ENCODE assay signal across 9 cellular contexts in the genomic region with DNA sequence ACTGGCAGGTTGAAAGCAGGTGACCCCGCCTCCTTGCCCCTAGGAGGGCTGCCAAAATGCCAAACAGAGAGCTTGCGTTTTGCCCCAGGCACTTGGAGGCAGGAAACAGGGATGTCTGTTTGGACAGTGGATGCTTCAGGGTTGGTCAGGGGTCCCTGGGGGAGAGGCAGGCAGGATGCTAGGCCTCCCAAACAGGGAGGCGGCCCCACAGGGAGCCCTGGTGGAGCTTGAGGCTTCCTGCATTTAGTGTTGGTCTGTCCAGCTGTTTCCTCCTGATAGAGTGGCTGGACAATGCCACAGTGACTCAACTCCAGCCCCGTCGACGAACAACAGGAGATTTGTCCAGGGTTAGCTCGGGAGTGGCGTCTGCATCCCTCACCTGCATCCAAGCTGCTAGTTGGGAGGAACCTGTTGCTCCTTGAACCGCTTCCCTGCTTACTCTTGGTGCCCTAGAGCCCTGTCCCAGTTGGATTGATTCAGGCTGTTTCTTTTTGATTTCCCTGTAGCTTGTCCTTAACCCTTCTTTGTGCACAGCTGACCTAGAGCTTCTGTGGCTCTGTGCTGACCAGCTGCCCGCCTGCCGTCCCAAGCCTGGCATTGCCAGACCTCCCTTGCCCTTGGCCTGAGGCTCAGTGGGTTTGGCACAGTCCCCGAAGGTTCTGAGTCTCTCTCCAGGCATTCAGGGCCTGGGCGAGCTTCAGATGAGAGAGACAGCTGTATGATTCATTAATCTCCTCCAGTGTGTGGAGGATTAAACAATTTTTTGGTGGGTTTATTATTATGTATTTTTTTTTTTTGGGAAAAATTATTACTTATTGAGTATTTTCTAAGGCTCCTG. TPM values are rescaled to one million over a fixed set of nuclear protein-coding genes. Genes with fewer than 3 reads are reported as not detected.
DNase-seq lines count a peak whose midpoint lies in the region; ATAC-seq, FAIRE-seq and TF ChIP-seq lines count a peak whose summit lies in the region.
"Had no signal": no experiment of that assay in that cellular context is flagged by ENCODE, and none has a peak within 500 bp of the region (broad histone marks: within the 10 kb centered on the region; RNA-seq: fewer than 3 reads in every experiment).

No MANE protein-coding gene starts in this region.

- no peaks in the 10 kb centered on the region for H3K27me3 ChIP-seq in bronchial epithelial cell (ENCODE audit: control insufficient read depth, insufficient read depth, low read length)
- H3K27me3 ChIP-seq in upper lobe of right lung = no peaks in the 10 kb centered on the region

- no peaks in the 10 kb centered on the region for H3K36me3 ChIP-seq in bronchial epithelial cell (ENCODE audit: control insufficient read depth, insufficient read depth, low read length)
- H3K36me3 ChIP-seq in upper lobe of right lung = no peaks in the 10 kb centered on the region

- DNase-seq in NCI-H2029 (lab: John Stamatoyannopoulos, UW) (peak; percentile 50), NCI-H2029 treated with DMSO at 0.1 percent for 48 hours (lab: John Stamatoyannopoulos, UW) (no peak), bronchial epithelial cell (ENCODE audit: low read depth) (peak; percentile 35), iris pigment epithelial cell (ENCODE audit: low read depth) (peak; percentile 81), upper lobe of right lung (no peak), SIG-M5 treated with dmso at 0.1 percent for 504 hours (lab: John Stamatoyannopoulos, UW; ENCODE audit: unreplicated experiment) (no peak)
- no peak for DNase-seq in stimulated activated CD8-positive, alpha-beta memory T cell treated with anti-CD3 and anti-CD28 coated beads, Interleukin-4, amount 100 ng/mL, for 48 hours
- no peak for DNase-seq in activated CD8-positive, alpha-beta memory T cell treated with anti-CD3 and anti-CD28 coated beads for 24 hours
- DNase-seq: 8988T had no signal

- intact Hi-C loops in upper lobe of right lung (cut with DNase I) = loop anchor here (10.0 kb wide), 1 partner anchor 48 kb away; a partner anchor contains a TSS

- peaks cover 42% of the 10 kb centered on the region for H3K4me1 ChIP-seq in upper lobe of right lung

- no peaks in the 10 kb centered on the region for H3K9me3 ChIP-seq in upper lobe of right lung

- peak; percentile 73 for FAIRE-seq in bronchial epithelial cell (lab: Jason Lieb, UNC)

- TF ChIP-seq CTCF in bronchial epithelial cell (IDR thresholded peaks at IDR 0.05; ENCODE audit: insufficient read depth, low read length, severe bottlenecking) (no peak), upper lobe of right lung (IDR thresholded peaks at IDR 0.05) (peak; percentile 28)

- peak; percentile 61 for ATAC-seq in upper lobe of right lung

- H3K27ac ChIP-seq in upper lobe of right lung = peak overlapping the region; percentile 55

- no peak overlapping the region for H3K4me3 ChIP-seq in bronchial epithelial cell (ENCODE audit: low read depth, low read length)
- H3K4me3 ChIP-seq in upper lobe of right lung = no peak overlapping the region

RNA-seq across cellular contexts. Expression of a gene that starts 45.9 kb away (rescaled TPM):
- total RNA-seq in bronchial epithelial cell (5.0 and 9.0 TPM in 2 replicates), upper lobe of right lung (81.2 TPM)

Comparison
In these comparisons a context has a peak if more than half of its experiments do, and no peak if none do; other contexts are left out.
1. DNase-seq: peak in NCI-H2029 (single experiment), bronchial epithelial cell (single experiment) and iris pigment epithelial cell (single experiment); none in NCI-H2029 treated with DMSO at 0.1 percent for 48 hours (single experiment), upper lobe of right lung (single experiment), SIG-M5 treated with dmso at 0.1 percent for 504 hours (single experiment), stimulated activated CD8-positive, alpha-beta memory T cell treated with anti-CD3 and anti-CD28 coated beads, Interleukin-4, amount 100 ng/mL, for 48 hours (single experiment) and activated CD8-positive, alpha-beta memory T cell treated with anti-CD3 and anti-CD28 coated beads for 24 hours (single experiment).